ENCODE assay signal across 26 cellular contexts in the genomic region with DNA sequence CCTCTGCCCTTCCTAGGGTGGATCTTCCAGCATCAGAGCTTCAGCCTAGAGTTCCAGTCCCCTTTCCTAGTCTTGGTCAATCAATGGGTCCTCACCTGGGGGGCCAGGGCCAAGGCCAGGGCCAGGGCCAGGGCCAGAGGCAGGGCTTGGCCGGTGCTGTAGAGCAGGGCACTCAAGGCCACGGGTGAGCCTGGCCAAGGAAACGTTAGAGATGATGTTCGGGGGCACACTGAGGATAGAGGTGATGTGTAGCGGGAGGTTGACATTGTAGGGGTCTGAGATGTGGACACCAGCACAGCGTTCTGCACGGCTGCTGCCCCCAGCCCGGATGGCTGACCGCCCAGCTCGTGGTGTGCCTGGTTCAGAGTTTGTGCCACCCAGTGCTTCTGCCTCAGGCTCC. TPM values are rescaled to one million over a fixed set of nuclear protein-coding genes. Genes with fewer than 3 reads are reported as not detected.
DNase-seq lines count a peak whose midpoint lies in the region; ATAC-seq lines count a peak whose summit lies in the region.
"Had no signal": no experiment of that assay in that cellular context is flagged by ENCODE, and none has a peak within 500 bp of the region (broad histone marks: within the 10 kb centered on the region; RNA-seq: fewer than 3 reads in every experiment).

No MANE protein-coding gene starts in this region.

- H2BK12ac ChIP-seq in mesenchymal stem cell (ENCODE audit: low read length in 2 of 2): no peak overlapping the region

- H3K23ac ChIP-seq in mesenchymal stem cell (ENCODE audit: low read length in 2 of 2): no peak overlapping the region

- CTCF ChIA-PET in CD4-positive, alpha-beta memory T cell (lab: Charles Lee; ENCODE audit: partially characterized antibody): interaction anchor here (1.0 to 1.9 kb wide), 3 partner anchors 9 to 19 kb away, joined by 3 to 5 read pairs (median 3); no protein-coding TSS in a partner anchor
- CTCF ChIA-PET in naive thymus-derived CD4-positive, alpha-beta T cell (lab: Charles Lee): interaction anchor here (0.9 kb wide), 1 partner anchor 46 kb away, joined by 6 read pairs; no protein-coding TSS in a partner anchor

- ATAC-seq in activated naive CD4-positive, alpha-beta T cell treated with anti-CD3 and anti-CD28 coated beads, Interleukin-2, amount 50 U/mL, for 72 hours: no peak
- ATAC-seq in stimulated activated effector memory CD8-positive, alpha-beta T cell treated with anti-CD3 and anti-CD28 coated beads, Interleukin-12 subunit alpha, Interleukin-12 subunit beta, amount 100 ng/mL, for 72 hours: no peak
- ATAC-seq in HG02973 (IDR thresholded peaks at IDR 0.05; ENCODE audit: unreplicated experiment): no peak
- no peak for ATAC-seq in naive thymus-derived CD4-positive, alpha-beta T cell
- ATAC-seq: K562 had no signal

- no peaks in the 10 kb centered on the region for H3K9me3 Mint-ChIP-seq in activated naive CD4-positive, alpha-beta T cell treated with anti-CD3 and anti-CD28 coated beads, Interleukin-2, amount 50 U/mL, for 24 hours
- H3K9me3 Mint-ChIP-seq in activated naive CD4-positive, alpha-beta T cell treated with anti-CD3 and anti-CD28 coated beads, Interleukin-2, amount 50 U/mL, for 72 hours: no peaks in the 10 kb centered on the region
- H3K9me3 Mint-ChIP-seq in CD4-positive, alpha-beta memory T cell: no peaks in the 10 kb centered on the region
- H3K9me3 Mint-ChIP-seq in stimulated activated effector memory CD8-positive, alpha-beta T cell treated with anti-CD3 and anti-CD28 coated beads, Interleukin-12 subunit alpha, Interleukin-12 subunit beta, amount 100 ng/mL, for 72 hours: no peaks in the 10 kb centered on the region
- no peaks in the 10 kb centered on the region for H3K9me3 Mint-ChIP-seq in naive thymus-derived CD4-positive, alpha-beta T cell

- H3K9ac ChIP-seq in mesenchymal stem cell (ENCODE audit: low read length): no peak overlapping the region
- H3K9ac ChIP-seq: SK-N-SH had no signal

- no peak overlapping the region for H3K18ac ChIP-seq in mesenchymal stem cell (ENCODE audit: low read depth in 1 of 2, low read length in 2 of 2)

- no peaks in the 10 kb centered on the region for H3K9me3 ChIP-seq in CD4-positive, alpha-beta memory T cell (ENCODE audit: control insufficient read depth in 1 of 2, low read length in 2 of 2)
- H3K9me3 ChIP-seq in mesenchymal stem cell (ENCODE audit: control insufficient read depth, low read length): peaks cover 15% of the 10 kb centered on the region
- no peaks in the 10 kb centered on the region for H3K9me3 ChIP-seq in naive thymus-derived CD4-positive, alpha-beta T cell (ENCODE audit: control insufficient read depth in 2 of 3, low read length in 3 of 3)
- H3K9me3 ChIP-seq: SK-N-SH had no signal

- H3K27ac ChIP-seq in CD4-positive, alpha-beta memory T cell (ENCODE audit: low read depth, low read length): no peak overlapping the region
- no peak overlapping the region for H3K27ac ChIP-seq in mesenchymal stem cell (ENCODE audit: low read length, poor library complexity, severe bottlenecking)
- H3K27ac ChIP-seq in naive thymus-derived CD4-positive, alpha-beta T cell (ENCODE audit: low read depth, low read length): no peak overlapping the region
- H3K27ac ChIP-seq: HL-60 had no signal

- DNase-seq in activated naive CD4-positive, alpha-beta T cell treated with anti-CD3 and anti-CD28 coated beads, Interleukin-2, amount 50 U/mL, for 72 hours (ENCODE audit: low spot score in 2 of 2): no peak
- DNase-seq in CD4-positive, alpha-beta memory T cell: no peak
- no peak for DNase-seq in mesenchymal stem cell
- no peak for DNase-seq in stimulated activated effector memory CD8-positive, alpha-beta T cell treated with anti-CD3 and anti-CD28 coated beads, Interleukin-12 subunit alpha, Interleukin-12 subunit beta, amount 100 ng/mL, for 72 hours (ENCODE audit: low spot score in 2 of 2)
- no peak for DNase-seq in NCI-H2171 treated with DMSO at 0.1 percent for 48 hours (lab: John Stamatoyannopoulos, UW)
- DNase-seq in naive thymus-derived CD4-positive, alpha-beta T cell: no peak
- DNase-seq: 8988T; ACHN; CD4-positive, CD25-positive, alpha-beta regulatory T cell; COR-L47; GOT3; HFFc6; MV-4-11; NCI-H1105; NCI-H1436 treated with DMSO at 0.1 percent for 48 hours; NCI-H187 treated with DMSO at 0.1 percent for 48 hours; NCI-H524; NCI-H748 treated with DMSO at 0.1 percent for 48 hours; SK-N-SH had no signal

- H3K79me1 ChIP-seq in mesenchymal stem cell (replicated peaks; ENCODE audit: low read length, poor library complexity, severe bottlenecking): peaks cover 2% of the 10 kb centered on the region

- WGBS in mesenchymal stem cell: 87% methylated on average over 10 of the region's 10 CpGs

- H3K4me2 ChIP-seq in mesenchymal stem cell (ENCODE audit: low read length, poor library complexity, severe bottlenecking): no peak overlapping the region
- H3K4me2 ChIP-seq: SK-N-SH had no signal

- no peak overlapping the region for H3K4me3 Mint-ChIP-seq in activated naive CD4-positive, alpha-beta T cell treated with anti-CD3 and anti-CD28 coated beads, Interleukin-2, amount 50 U/mL, for 24 hours
- H3K4me3 Mint-ChIP-seq in CD4-positive, alpha-beta memory T cell: no peak overlapping the region
- H3K4me3 Mint-ChIP-seq in stimulated activated effector memory CD8-positive, alpha-beta T cell treated with anti-CD3 and anti-CD28 coated beads, Interleukin-12 subunit alpha, Interleukin-12 subunit beta, amount 100 ng/mL, for 72 hours: no peak overlapping the region
- no peak overlapping the region for H3K4me3 Mint-ChIP-seq in naive thymus-derived CD4-positive, alpha-beta T cell
- H3K4me3 Mint-ChIP-seq: CD4-positive, CD25-positive, alpha-beta regulatory T cell; HFFc6 had no signal

- H4K8ac ChIP-seq in mesenchymal stem cell (ENCODE audit: low read length): no peak overlapping the region

- H2BK15ac ChIP-seq in mesenchymal stem cell (ENCODE audit: low read depth, poor library complexity, severe bottlenecking): no peak overlapping the region

- POLR2A ChIA-PET in CD4-positive, alpha-beta memory T cell (lab: Charles Lee; ENCODE audit: partially characterized antibody): interaction anchor here (0.9 to 21.2 kb wide), 3 partner anchors 10 to 18 kb away, joined by 3 to 602 read pairs (median 4); a partner anchor contains a TSS
- POLR2A ChIA-PET in naive thymus-derived CD4-positive, alpha-beta T cell (lab: Charles Lee): interaction anchor here (0.6 to 16.0 kb wide), 6 partner anchors 10 to 92 kb away, joined by 3 to 377 read pairs (median 4); a partner anchor contains a TSS

- no peak overlapping the region for H3K4me3 ChIP-seq in CD4-positive, alpha-beta memory T cell (ENCODE audit: low read length in 2 of 2)
- H3K4me3 ChIP-seq in mesenchymal stem cell (ENCODE audit: insufficient read depth in 1 of 2, low read depth in 1 of 2, low read length in 2 of 2): peak overlapping the region in 1 of 2 experiments; percentile 27
- H3K4me3 ChIP-seq in naive thymus-derived CD4-positive, alpha-beta T cell (ENCODE audit: low read length): no peak overlapping the region
- H3K4me3 ChIP-seq: HAP-1, K562 had no signal

- H3K4me1 ChIP-seq in CD4-positive, alpha-beta memory T cell (ENCODE audit: insufficient read depth, low read length): peaks cover 14% of the 10 kb centered on the region
- H3K4me1 ChIP-seq in mesenchymal stem cell (ENCODE audit: control insufficient read depth, insufficient read depth, low read depth, low read length): no peaks in the 10 kb centered on the region
- peaks cover 5 to 9% of the 10 kb centered on the region in 2 donors for H3K4me1 ChIP-seq in naive thymus-derived CD4-positive, alpha-beta T cell (ENCODE audit: control insufficient read depth in 2 of 2, insufficient read depth in 2 of 2, low read length in 2 of 2)

- no peak overlapping the region for H2AFZ ChIP-seq in mesenchymal stem cell (ENCODE audit: low read depth, low read length)

- no peak overlapping the region for H3K14ac ChIP-seq in mesenchymal stem cell (ENCODE audit: low read length in 2 of 2)

- peaks cover 70% of the 10 kb centered on the region for H3K36me3 ChIP-seq in CD4-positive, alpha-beta memory T cell (ENCODE audit: insufficient read depth, low read length)
- no peaks in the 10 kb centered on the region for H3K36me3 ChIP-seq in mesenchymal stem cell (ENCODE audit: control insufficient read depth in 1 of 2, insufficient read depth in 2 of 2, low read depth in 1 of 2, low read length in 2 of 2)
- peaks cover 57 to 81% (median 59%) of the 10 kb centered on the region in 3 experiments for H3K36me3 ChIP-seq in naive thymus-derived CD4-positive, alpha-beta T cell (ENCODE audit: control insufficient read depth in 2 of 3, insufficient read depth in 3 of 3, low read length in 3 of 3)
- H3K36me3 ChIP-seq: HAP-1 had no signal

- H3K27ac Mint-ChIP-seq in activated naive CD4-positive, alpha-beta T cell treated with anti-CD3 and anti-CD28 coated beads, Interleukin-2, amount 50 U/mL, for 24 hours: peak overlapping the region; percentile 62
- peak overlapping the region in 1 of 2 donors; percentile 73 for H3K27ac Mint-ChIP-seq in activated naive CD4-positive, alpha-beta T cell treated with anti-CD3 and anti-CD28 coated beads, Interleukin-2, amount 50 U/mL, for 72 hours
- H3K27ac Mint-ChIP-seq in CD4-positive, alpha-beta memory T cell: peak overlapping the region in 4 of 7 donors; percentile 22 to 70 (median 56)
- H3K27ac Mint-ChIP-seq in stimulated activated effector memory CD8-positive, alpha-beta T cell treated with anti-CD3 and anti-CD28 coated beads, Interleukin-12 subunit alpha, Interleukin-12 subunit beta, amount 100 ng/mL, for 72 hours: peak overlapping the region; percentile 77
- peak overlapping the region in 3 of 9 donors; percentile 47 to 62 (median 55) for H3K27ac Mint-ChIP-seq in naive thymus-derived CD4-positive, alpha-beta T cell
- H3K27ac Mint-ChIP-seq: HFFc6 had no signal

- no peak overlapping the region for H2BK120ac ChIP-seq in mesenchymal stem cell (ENCODE audit: low read depth, low read length)

- no peak overlapping the region for H2BK5ac ChIP-seq in mesenchymal stem cell (ENCODE audit: low read depth, low read length, poor library complexity, severe bottlenecking)

- peak overlapping the region; percentile 44 for H4K91ac ChIP-seq in mesenchymal stem cell (ENCODE audit: low read length)

- H3K4me1 Mint-ChIP-seq in activated naive CD4-positive, alpha-beta T cell treated with anti-CD3 and anti-CD28 coated beads, Interleukin-2, amount 50 U/mL, for 24 hours: peaks cover 18% of the 10 kb centered on the region
- H3K4me1 Mint-ChIP-seq in CD4-positive, alpha-beta memory T cell: peaks cover 9 to 33% (median 21%) of the 10 kb centered on the region in 4 donors
- H3K4me1 Mint-ChIP-seq in stimulated activated effector memory CD8-positive, alpha-beta T cell treated with anti-CD3 and anti-CD28 coated beads, Interleukin-12 subunit alpha, Interleukin-12 subunit beta, amount 100 ng/mL, for 72 hours: peaks cover 49% of the 10 kb centered on the region
- H3K4me1 Mint-ChIP-seq in naive thymus-derived CD4-positive, alpha-beta T cell: peaks cover 26 to 37% (median 29%) of the 10 kb centered on the region in 7 donors

- intact Hi-C loops in CD4-positive, alpha-beta memory T cell (cut with micrococcal nuclease): no loop called here
- intact Hi-C loops in naive thymus-derived CD4-positive, alpha-beta T cell (cut with micrococcal nuclease): no loop called here

- no peaks in the 10 kb centered on the region for H3K27me3 ChIP-seq in CD4-positive, alpha-beta memory T cell (ENCODE audit: insufficient read depth, low read length)
- no peaks in the 10 kb centered on the region for H3K27me3 ChIP-seq in mesenchymal stem cell (ENCODE audit: control insufficient read depth in 1 of 2, insufficient read depth in 1 of 2, low read length in 2 of 2)
- no peaks in the 10 kb centered on the region for H3K27me3 ChIP-seq in naive thymus-derived CD4-positive, alpha-beta T cell (ENCODE audit: control insufficient read depth in 2 of 2, insufficient read depth in 2 of 2, low read length in 2 of 2)

- no peaks in the 10 kb centered on the region for H3K27me3 Mint-ChIP-seq in activated naive CD4-positive, alpha-beta T cell treated with anti-CD3 and anti-CD28 coated beads, Interleukin-2, amount 50 U/mL, for 24 hours
- no peaks in the 10 kb centered on the region for H3K27me3 Mint-ChIP-seq in CD4-positive, alpha-beta memory T cell
- H3K27me3 Mint-ChIP-seq in naive thymus-derived CD4-positive, alpha-beta T cell: no peaks in the 10 kb centered on the region
- H3K27me3 Mint-ChIP-seq: CD4-positive, CD25-positive, alpha-beta regulatory T cell had no signal

- H3K4ac ChIP-seq in mesenchymal stem cell (ENCODE audit: low read depth in 1 of 2, low read length in 2 of 2): no peak overlapping the region

- H2AK5ac ChIP-seq in mesenchymal stem cell (ENCODE audit: low read length, severe bottlenecking): no peak overlapping the region

- H3K36me3 Mint-ChIP-seq in activated naive CD4-positive, alpha-beta T cell treated with anti-CD3 and anti-CD28 coated beads, Interleukin-2, amount 50 U/mL, for 24 hours: peaks cover 17% of the 10 kb centered on the region
- H3K36me3 Mint-ChIP-seq in activated naive CD4-positive, alpha-beta T cell treated with anti-CD3 and anti-CD28 coated beads, Interleukin-2, amount 50 U/mL, for 72 hours: peaks cover 6 to 53% of the 10 kb centered on the region in 2 donors
- peaks cover 48 to 75% of the 10 kb centered on the region in 2 donors for H3K36me3 Mint-ChIP-seq in CD4-positive, alpha-beta memory T cell
- peaks cover 100% of the 10 kb centered on the region for H3K36me3 Mint-ChIP-seq in stimulated activated effector memory CD8-positive, alpha-beta T cell treated with anti-CD3 and anti-CD28 coated beads, Interleukin-12 subunit alpha, Interleukin-12 subunit beta, amount 100 ng/mL, for 72 hours
- H3K36me3 Mint-ChIP-seq in naive thymus-derived CD4-positive, alpha-beta T cell: peaks cover 8 to 64% (median 31%) of the 10 kb centered on the region in 5 donors

RNA-seq across cellular contexts. Expression of a gene that starts 5.4 kb away (rescaled TPM):
- 10 to 100 TPM; 50.8 to 90.6 TPM for total RNA-seq in activated naive CD4-positive, alpha-beta T cell treated with anti-CD3 and anti-CD28 coated beads, Interleukin-2, amount 50 U/mL, for 72 hours
- total RNA-seq in CD4-positive, alpha-beta memory T cell: 100 to 1,000 TPM; 101 to 102 TPM
- 1 to 10 TPM; 1.4 to 5.9 TPM for polyA plus RNA-seq in CD4-positive, alpha-beta memory T cell
- 22.4 TPM for polyA plus RNA-seq in mesenchymal stem cell (2013, experiment 1 of 2)
- polyA plus RNA-seq in mesenchymal stem cell (2013, experiment 2 of 2): 21.8 TPM
- total RNA-seq in naive thymus-derived CD4-positive, alpha-beta T cell: 100 to 1,000 TPM in 1 of 5 experiments, 10 to 100 TPM in 4; 71.6 to 115 (median 91.7) TPM
- polyA plus RNA-seq in naive thymus-derived CD4-positive, alpha-beta T cell: 1 to 10 TPM; 3.9 to 5.5 TPM

RNA-seq across cellular contexts. Expression of a gene that starts 12.5 kb away (rescaled TPM):
- 10 to 100 TPM; 59.3 to 66.8 TPM for total RNA-seq in activated naive CD4-positive, alpha-beta T cell treated with anti-CD3 and anti-CD28 coated beads, Interleukin-2, amount 50 U/mL, for 72 hours
- 10 to 100 TPM; 92.0 to 93.1 TPM for total RNA-seq in CD4-positive, alpha-beta memory T cell
- polyA plus RNA-seq in CD4-positive, alpha-beta memory T cell: 100 to 1,000 TPM; 264 to 411 TPM
- 0.57 TPM for polyA plus RNA-seq in mesenchymal stem cell (2013, experiment 1 of 2)
- 0.51 TPM for polyA plus RNA-seq in mesenchymal stem cell (2013, experiment 2 of 2)
- total RNA-seq in naive thymus-derived CD4-positive, alpha-beta T cell: 10 to 100 TPM; 49.8 to 84.0 (median 58.2) TPM
- polyA plus RNA-seq in naive thymus-derived CD4-positive, alpha-beta T cell: 100 to 1,000 TPM; 349 to 494 TPM
- total RNA-seq: HFFc6 had no signal

RNA-seq across cellular contexts. Expression of a gene that starts 18.5 kb away (rescaled TPM):
- total RNA-seq in activated naive CD4-positive, alpha-beta T cell treated with anti-CD3 and anti-CD28 coated beads, Interleukin-2, amount 50 U/mL, for 72 hours: 100 to 1,000 TPM; 116 to 180 TPM
- total RNA-seq in CD4-positive, alpha-beta memory T cell: 100 to 1,000 TPM; 222 to 226 TPM
- polyA plus RNA-seq in CD4-positive, alpha-beta memory T cell: 100 to 1,000 TPM in 1 of 2 donors, 10 to 100 TPM in 1; 63.4 to 213 TPM
- 0.04 TPM for polyA plus RNA-seq in mesenchymal stem cell (2013, experiment 1 of 2)
- polyA plus RNA-seq in mesenchymal stem cell (2013, experiment 2 of 2): 0.03 TPM
- total RNA-seq in naive thymus-derived CD4-positive, alpha-beta T cell: 100 to 1,000 TPM; 152 to 291 (median 235) TPM
- 100 to 1,000 TPM; 128 to 258 TPM for polyA plus RNA-seq in naive thymus-derived CD4-positive, alpha-beta T cell
- total RNA-seq: HFFc6, LHCN-M2 had no signal
- polyA plus RNA-seq: BJ, SK-N-SH had no signal

RNA-seq across cellular contexts. Expression of a gene that starts 30.3 kb away (rescaled TPM):
- total RNA-seq in activated naive CD4-positive, alpha-beta T cell treated with anti-CD3 and anti-CD28 coated beads, Interleukin-2, amount 50 U/mL, for 72 hours: 10 to 100 TPM; 26.0 to 63.6 TPM
- total RNA-seq in CD4-positive, alpha-beta memory T cell: 10 to 100 TPM; 19.3 to 27.1 TPM
- polyA plus RNA-seq in CD4-positive, alpha-beta memory T cell: 10 to 100 TPM; 15.9 to 33.2 TPM
- polyA plus RNA-seq in mesenchymal stem cell (2013, experiment 1 of 2): 4.0 TPM
- polyA plus RNA-seq in mesenchymal stem cell (2013, experiment 2 of 2): 4.8 TPM
- 10 to 100 TPM; 11.3 to 23.7 (median 16.5) TPM for total RNA-seq in naive thymus-derived CD4-positive, alpha-beta T cell
- 10 to 100 TPM; 12.7 to 14.4 TPM for polyA plus RNA-seq in naive thymus-derived CD4-positive, alpha-beta T cell

RNA-seq across cellular contexts. Expression of a gene that starts 38.1 kb away (rescaled TPM):
- under 1 TPM in 1 of 2 donors, not detected in 1; 0.16 TPM for total RNA-seq in activated naive CD4-positive, alpha-beta T cell treated with anti-CD3 and anti-CD28 coated beads, Interleukin-2, amount 50 U/mL, for 72 hours
- total RNA-seq in CD4-positive, alpha-beta memory T cell: not detected
- not detected for polyA plus RNA-seq in CD4-positive, alpha-beta memory T cell
- 0.03 TPM for polyA plus RNA-seq in mesenchymal stem cell (2013, experiment 1 of 2)
- polyA plus RNA-seq in mesenchymal stem cell (2013, experiment 2 of 2): 0.01 TPM
- total RNA-seq in naive thymus-derived CD4-positive, alpha-beta T cell: not detected
- polyA plus RNA-seq in naive thymus-derived CD4-positive, alpha-beta T cell: not detected
- total RNA-seq: CD4-positive, CD25-positive, alpha-beta regulatory T cell; K562; LHCN-M2 had no signal
- polyA plus RNA-seq: BJ had no signal
